Comparison of ENCODE assay signal across 1 cellular context in the genomic region with DNA sequence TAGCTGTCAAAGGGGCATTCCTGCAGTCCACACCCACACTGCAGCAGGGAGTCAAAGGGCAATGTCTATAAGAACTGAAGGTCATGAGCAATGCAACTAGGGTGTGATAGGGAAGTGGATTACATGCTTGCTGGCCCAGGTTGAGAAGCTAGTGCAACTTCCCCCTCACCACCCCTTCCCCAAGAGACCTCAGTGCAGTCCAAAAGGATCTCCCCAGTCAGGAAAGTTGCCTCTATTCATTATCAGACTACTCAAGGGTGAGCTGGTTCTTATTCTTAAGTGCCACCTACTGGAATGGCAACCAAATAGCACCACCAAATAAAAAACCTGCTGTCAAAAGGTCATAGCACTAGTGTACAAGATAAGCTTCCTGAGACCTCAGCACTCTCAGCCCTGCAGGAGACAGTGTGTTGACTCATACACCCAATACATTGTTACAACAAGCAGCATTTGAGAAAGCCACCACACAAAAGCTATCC.
TF ChIP-seq lines count a peak whose summit lies in the region.

No MANE protein-coding gene starts in this region.

TF ChIP-seq in WTC11, 78 proteins besides CTCF, POLR2A, EP300 and RAD21 (continued from another document):
- TF ChIP-seq, protein P1, sequence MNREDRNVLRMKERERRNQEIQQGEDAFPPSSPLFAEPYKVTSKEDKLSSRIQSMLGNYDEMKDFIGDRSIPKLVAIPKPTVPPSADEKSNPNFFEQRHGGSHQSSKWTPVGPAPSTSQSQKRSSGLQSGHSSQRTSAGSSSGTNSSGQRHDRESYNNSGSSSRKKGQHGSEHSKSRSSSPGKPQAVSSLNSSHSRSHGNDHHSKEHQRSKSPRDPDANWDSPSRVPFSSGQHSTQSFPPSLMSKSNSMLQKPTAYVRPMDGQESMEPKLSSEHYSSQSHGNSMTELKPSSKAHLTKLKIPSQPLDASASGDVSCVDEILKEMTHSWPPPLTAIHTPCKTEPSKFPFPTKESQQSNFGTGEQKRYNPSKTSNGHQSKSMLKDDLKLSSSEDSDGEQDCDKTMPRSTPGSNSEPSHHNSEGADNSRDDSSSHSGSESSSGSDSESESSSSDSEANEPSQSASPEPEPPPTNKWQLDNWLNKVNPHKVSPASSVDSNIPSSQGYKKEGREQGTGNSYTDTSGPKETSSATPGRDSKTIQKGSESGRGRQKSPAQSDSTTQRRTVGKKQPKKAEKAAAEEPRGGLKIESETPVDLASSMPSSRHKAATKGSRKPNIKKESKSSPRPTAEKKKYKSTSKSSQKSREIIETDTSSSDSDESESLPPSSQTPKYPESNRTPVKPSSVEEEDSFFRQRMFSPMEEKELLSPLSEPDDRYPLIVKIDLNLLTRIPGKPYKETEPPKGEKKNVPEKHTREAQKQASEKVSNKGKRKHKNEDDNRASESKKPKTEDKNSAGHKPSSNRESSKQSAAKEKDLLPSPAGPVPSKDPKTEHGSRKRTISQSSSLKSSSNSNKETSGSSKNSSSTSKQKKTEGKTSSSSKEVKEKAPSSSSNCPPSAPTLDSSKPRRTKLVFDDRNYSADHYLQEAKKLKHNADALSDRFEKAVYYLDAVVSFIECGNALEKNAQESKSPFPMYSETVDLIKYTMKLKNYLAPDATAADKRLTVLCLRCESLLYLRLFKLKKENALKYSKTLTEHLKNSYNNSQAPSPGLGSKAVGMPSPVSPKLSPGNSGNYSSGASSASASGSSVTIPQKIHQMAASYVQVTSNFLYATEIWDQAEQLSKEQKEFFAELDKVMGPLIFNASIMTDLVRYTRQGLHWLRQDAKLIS (CRISPR knock-in tag; IDR thresholded peaks at IDR 0.05; ENCODE audit: borderline replicate concordance): no peak
- TF ChIP-seq ZNF317 (CRISPR knock-in tag; IDR thresholded peaks at IDR 0.05; ENCODE audit: borderline replicate concordance, low read depth): no peak
- no peak for TF ChIP-seq JUN (CRISPR knock-in tag; IDR thresholded peaks at IDR 0.05)
- no peak for TF ChIP-seq ZNF416 (CRISPR knock-in tag; IDR thresholded peaks at IDR 0.05)
- TF ChIP-seq, protein P2, sequence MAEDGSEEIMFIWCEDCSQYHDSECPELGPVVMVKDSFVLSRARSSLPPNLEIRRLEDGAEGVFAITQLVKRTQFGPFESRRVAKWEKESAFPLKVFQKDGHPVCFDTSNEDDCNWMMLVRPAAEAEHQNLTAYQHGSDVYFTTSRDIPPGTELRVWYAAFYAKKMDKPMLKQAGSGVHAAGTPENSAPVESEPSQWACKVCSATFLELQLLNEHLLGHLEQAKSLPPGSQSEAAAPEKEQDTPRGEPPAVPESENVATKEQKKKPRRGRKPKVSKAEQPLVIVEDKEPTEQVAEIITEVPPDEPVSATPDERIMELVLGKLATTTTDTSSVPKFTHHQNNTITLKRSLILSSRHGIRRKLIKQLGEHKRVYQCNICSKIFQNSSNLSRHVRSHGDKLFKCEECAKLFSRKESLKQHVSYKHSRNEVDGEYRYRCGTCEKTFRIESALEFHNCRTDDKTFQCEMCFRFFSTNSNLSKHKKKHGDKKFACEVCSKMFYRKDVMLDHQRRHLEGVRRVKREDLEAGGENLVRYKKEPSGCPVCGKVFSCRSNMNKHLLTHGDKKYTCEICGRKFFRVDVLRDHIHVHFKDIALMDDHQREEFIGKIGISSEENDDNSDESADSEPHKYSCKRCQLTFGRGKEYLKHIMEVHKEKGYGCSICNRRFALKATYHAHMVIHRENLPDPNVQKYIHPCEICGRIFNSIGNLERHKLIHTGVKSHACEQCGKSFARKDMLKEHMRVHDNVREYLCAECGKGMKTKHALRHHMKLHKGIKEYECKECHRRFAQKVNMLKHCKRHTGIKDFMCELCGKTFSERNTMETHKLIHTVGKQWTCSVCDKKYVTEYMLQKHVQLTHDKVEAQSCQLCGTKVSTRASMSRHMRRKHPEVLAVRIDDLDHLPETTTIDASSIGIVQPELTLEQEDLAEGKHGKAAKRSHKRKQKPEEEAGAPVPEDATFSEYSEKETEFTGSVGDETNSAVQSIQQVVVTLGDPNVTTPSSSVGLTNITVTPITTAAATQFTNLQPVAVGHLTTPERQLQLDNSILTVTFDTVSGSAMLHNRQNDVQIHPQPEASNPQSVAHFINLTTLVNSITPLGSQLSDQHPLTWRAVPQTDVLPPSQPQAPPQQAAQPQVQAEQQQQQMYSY (CRISPR knock-in tag; IDR thresholded peaks at IDR 0.05): no peak
- no peak for TF ChIP-seq NFATC4 (CRISPR knock-in tag; IDR thresholded peaks at IDR 0.05)
